Comparison of ENCODE assay signal across 25 cellular contexts in the genomic region with DNA sequence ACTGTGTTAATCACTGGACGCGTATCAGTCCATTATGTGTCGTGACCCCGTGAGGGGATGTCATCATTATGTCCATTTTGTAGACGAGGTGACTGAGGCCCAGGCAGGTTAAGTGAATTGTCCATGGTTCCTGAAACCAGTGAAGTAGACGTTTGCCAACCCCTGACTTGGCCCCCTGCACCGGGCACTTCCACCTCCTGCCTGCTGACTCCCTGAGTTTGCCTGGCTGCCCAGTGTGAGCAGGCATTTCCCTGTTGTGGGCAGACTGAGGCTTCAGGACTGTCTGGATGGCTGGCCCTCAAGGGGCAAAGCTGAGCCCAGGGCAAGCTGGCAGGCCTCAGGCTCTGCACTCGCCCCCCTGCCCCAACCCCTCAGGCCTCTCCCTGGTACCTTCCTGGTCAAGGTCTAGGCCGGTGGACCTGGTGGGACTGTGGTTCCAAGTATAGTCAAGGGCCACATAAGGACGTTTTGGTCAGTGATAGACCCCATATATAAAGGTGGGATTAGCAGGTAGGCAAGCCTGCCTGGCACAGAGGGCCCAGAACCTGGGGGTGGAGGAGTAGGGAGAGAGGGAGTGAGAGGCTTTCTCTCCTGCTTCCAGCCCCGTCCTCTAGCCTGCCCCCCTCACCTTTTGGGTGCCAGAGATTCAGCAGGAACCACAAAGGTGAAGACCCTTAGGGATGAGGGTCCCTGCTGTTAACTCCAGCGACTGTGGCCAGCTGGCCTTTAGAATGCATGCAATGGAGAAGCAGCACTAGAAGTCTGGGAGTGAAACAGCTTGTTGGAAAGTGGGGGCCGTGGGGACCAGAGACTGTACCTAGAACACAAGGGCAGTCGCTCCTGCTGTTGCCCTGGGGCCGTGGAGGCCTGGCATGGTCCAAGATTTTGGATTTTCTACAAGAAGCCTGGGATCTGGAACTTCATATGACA. TPM values are rescaled to one million over a fixed set of nuclear protein-coding genes. Genes with fewer than 3 reads are reported as not detected.
DNase-seq lines count a peak whose midpoint lies in the region; ATAC-seq and TF ChIP-seq lines count a peak whose summit lies in the region.
"Had no signal": no experiment of that assay in that cellular context is flagged by ENCODE, and none has a peak within 500 bp of the region (broad histone marks: within the 10 kb centered on the region; RNA-seq: fewer than 3 reads in every experiment).

No MANE protein-coding gene starts in this region.

- H4K8ac ChIP-seq in neuronal stem cell (ENCODE audit: low read depth, low read length) = no peak overlapping the region

- no peak for TF ChIP-seq POLR2A in heart left ventricle (IDR thresholded peaks at IDR 0.05)
- TF ChIP-seq POLR2A in vagina (IDR thresholded peaks at IDR 0.05) = no peak

- H3K9ac ChIP-seq in neuronal stem cell (ENCODE audit: low read depth, low read length, poor library complexity) (no peak overlapping the region), PC-3 (ENCODE audit: low read length) (no peak overlapping the region)

- H3K4ac ChIP-seq in neuronal stem cell (ENCODE audit: low read length) = no peak overlapping the region

- H3K9me3 ChIP-seq in heart left ventricle (no peaks in the 10 kb centered on the region), neuronal stem cell (replicated peaks in 1 of 2; ENCODE audit: control insufficient read depth in 2 of 2, insufficient read depth in 1 of 2, low read depth in 1 of 2, low read length in 2 of 2) (no peaks in the 10 kb centered on the region), vagina (no peaks in the 10 kb centered on the region), PC-3 (ENCODE audit: low read length) (no peaks in the 10 kb centered on the region)

- H2AFZ ChIP-seq in neuronal stem cell (ENCODE audit: low read length) = no peak overlapping the region
- no peak overlapping the region for H2AFZ ChIP-seq in PC-3 (ENCODE audit: low read length)
- H2AFZ ChIP-seq: GM23338 had no signal

- H3K14ac ChIP-seq in neuronal stem cell (ENCODE audit: low read length) = no peak overlapping the region

- H3K36me3 ChIP-seq in heart left ventricle (peaks cover 0 to 9% (median 0%) of the 10 kb centered on the region in 9 donors), neuronal stem cell (replicated peaks in 1 of 2; ENCODE audit: control insufficient read depth in 2 of 2, insufficient read depth in 2 of 2, low read length in 2 of 2) (no peaks in the 10 kb centered on the region), vagina (no peaks in the 10 kb centered on the region), PC-3 (ENCODE audit: low read depth, low read length) (no peaks in the 10 kb centered on the region)

- H2BK120ac ChIP-seq in neuronal stem cell (ENCODE audit: low read depth, low read length) = no peak overlapping the region

- CTCF ChIA-PET in PC-3 (lab: Charles Lee) = no interaction called here

- intact Hi-C loops in Right ventricle myocardium inferior (cut with DNase I) = no loop called here
- intact Hi-C loops in heart left ventricle (cut with DNase I) = no loop called here
- intact Hi-C loops in vagina (cut with DNase I) = no loop called here
- intact Hi-C loops in PC-3 (cut with micrococcal nuclease) = no loop called here

- no peaks in the 10 kb centered on the region for H3F3A ChIP-seq in PC-3 (ENCODE audit: low read length, unreplicated experiment)

- H4K91ac ChIP-seq in neuronal stem cell (ENCODE audit: low read depth, low read length, poor library complexity) = no peak overlapping the region

- POLR2A ChIA-PET in PC-3 (lab: Charles Lee; ENCODE audit: unreplicated experiment) = no interaction called here

- no peaks in the 10 kb centered on the region for H4K20me1 ChIP-seq in PC-3 (ENCODE audit: low read length)

- peaks cover 0 to 22% (median 1%) of the 10 kb centered on the region in 12 donors for H3K4me1 ChIP-seq in heart left ventricle
- peaks cover 0 to 4% of the 10 kb centered on the region in 2 donors for H3K4me1 ChIP-seq in neuronal stem cell (ENCODE audit: control insufficient read depth in 2 of 2, insufficient read depth in 1 of 2, low read depth in 1 of 2, low read length in 2 of 2)
- peaks cover 49% of the 10 kb centered on the region for H3K4me1 ChIP-seq in vagina
- no peaks in the 10 kb centered on the region for H3K4me1 ChIP-seq in PC-3 (ENCODE audit: insufficient read depth, low read length)

- peak overlapping the region; percentile 41 for H3K18ac ChIP-seq in neuronal stem cell (ENCODE audit: low read length)

- no peaks in the 10 kb centered on the region for H3K9me3 Mint-ChIP-seq in immature natural killer cell
- H3K9me3 Mint-ChIP-seq: CD8-positive, alpha-beta memory T cell; GM23338 had no signal

- H3K4me2 ChIP-seq in neuronal stem cell (ENCODE audit: insufficient read depth, low read length, poor library complexity, severe bottlenecking) (no peak overlapping the region), PC-3 (ENCODE audit: low read length) (no peak overlapping the region)
- H3K4me2 ChIP-seq: GM23338 had no signal

- H2AK5ac ChIP-seq in neuronal stem cell (ENCODE audit: low read depth, low read length) = no peak overlapping the region

- no peak overlapping the region for H3K4me3 Mint-ChIP-seq in immature natural killer cell
- H3K4me3 Mint-ChIP-seq: B cell; CD8-positive, alpha-beta memory T cell; GM23338 had no signal

- H3K27ac ChIP-seq in heart left ventricle (peak overlapping the region in 1 of 12 donors; percentile 34), VCaP (peak overlapping the region; percentile 99; the same call in 1 of the 2 replicates), neuronal stem cell (replicated peaks; ENCODE audit: low read length) (no peak overlapping the region), vagina (peak overlapping the region; percentile 68), PC-3 (ENCODE audit: low read length) (no peak overlapping the region)
- H3K27ac ChIP-seq: 22Rv1, C4-2B had no signal

- no TSS peak for BruUV-seq in PC-3 (replicated peaks; lab: Mats Ljungman, UMichigan)

- H3K27ac Mint-ChIP-seq in immature natural killer cell = peak overlapping the region in 1 of 6 donors; percentile 45
- H3K27ac Mint-ChIP-seq: B cell; CD8-positive, alpha-beta memory T cell; GM23338 had no signal

- peaks cover 0 to 4% (median 0%) of the 10 kb centered on the region in 3 donors for H3K27me3 Mint-ChIP-seq in immature natural killer cell (ENCODE audit: low read depth in 3 of 3)
- H3K27me3 Mint-ChIP-seq: B cell had no signal

- peaks cover 2% of the 10 kb centered on the region for H3K79me1 ChIP-seq in neuronal stem cell (ENCODE audit: low read depth, low read length)

- H2BK5ac ChIP-seq in neuronal stem cell (ENCODE audit: low read length) = no peak overlapping the region

- 86 to 90% (median 89%) methylated on average over 14 to 15 of the region's 15 CpGs for WGBS in heart left ventricle, 4 donors
- no CpG with 5 or more reads among the region's 15 CpGs for WGBS in neuronal stem cell (ENCODE audit: extremely low coverage in 2 of 2, insufficient read length in 2 of 2, insufficient replicate concordance in 1 of 2), 2 donors

- H3K27me3 ChIP-seq in heart left ventricle = no peaks in the 10 kb centered on the region
- no peaks in the 10 kb centered on the region for H3K27me3 ChIP-seq in neuronal stem cell (ENCODE audit: control insufficient read depth in 3 of 3, insufficient read depth in 3 of 3, low read depth in 1 of 3, low read length in 3 of 3)
- H3K27me3 ChIP-seq in vagina = no peaks in the 10 kb centered on the region
- no peaks in the 10 kb centered on the region for H3K27me3 ChIP-seq in PC-3 (ENCODE audit: low read length)

- H3K36me3 Mint-ChIP-seq in immature natural killer cell = no peaks in the 10 kb centered on the region
- H3K36me3 Mint-ChIP-seq: CD8-positive, alpha-beta memory T cell had no signal

- H3K9me2 ChIP-seq in PC-3 (replicated peaks; ENCODE audit: low read length) = no peaks in the 10 kb centered on the region

- no peaks in the 10 kb centered on the region for H3K79me2 ChIP-seq in PC-3 (ENCODE audit: low read length)

- H2BK15ac ChIP-seq in neuronal stem cell (ENCODE audit: low read length) = no peak overlapping the region

- no peak for TF ChIP-seq CTCF in heart left ventricle (IDR thresholded peaks at IDR 0.05)
- no peak for TF ChIP-seq CTCF in VCaP (conservative IDR thresholded peaks at IDR 0.05)
- TF ChIP-seq CTCF in vagina (IDR thresholded peaks at IDR 0.05) = no peak
- no peak for TF ChIP-seq CTCF in PC-3 (conservative IDR thresholded peaks at IDR 0.05; ENCODE audit: low read depth, low read length)

- ATAC-seq in Right ventricle myocardium inferior = peak; percentile 3
- no peak for ATAC-seq in heart left ventricle
- no peak for ATAC-seq in PC-3
- ATAC-seq: GM12878, GM23338 had no signal

- no peak overlapping the region for H2BK12ac ChIP-seq in neuronal stem cell (ENCODE audit: low read length)

- H3K4me3 ChIP-seq in heart left ventricle (no peak overlapping the region), neuronal stem cell (ENCODE audit: low read length in 2 of 2) (no peak overlapping the region), vagina (no peak overlapping the region), PC-3 (ENCODE audit: low read length) (no peak overlapping the region)
- H3K4me3 ChIP-seq: GM12878, GM23338, K562 had no signal

- DNase-seq in Right ventricle myocardium inferior (ENCODE audit: missing footprints) (no peak), heart left ventricle (no peak), neuronal stem cell (ENCODE audit: low spot score) (no peak), vagina (ENCODE audit: extremely low spot score in 2 of 2) (no peak), PC-3 (no peak), immature natural killer cell (no peak)
- DNase-seq: CD8-positive, alpha-beta memory T cell; DMS 273 treated with DMSO at 0.1 percent for 48 hours; DMS79; EL; GDM1; NCI-H2029; NCI-H446; NCI-H524 treated with DMSO at 0.1 percent for 48 hours; NCI-H774; SHP77 had no signal

- H3K4me1 Mint-ChIP-seq in immature natural killer cell = peaks cover 4 to 6% of the 10 kb centered on the region in 2 donors
- H3K4me1 Mint-ChIP-seq: B cell; CD8-positive, alpha-beta memory T cell had no signal

- H3K23ac ChIP-seq in neuronal stem cell (ENCODE audit: low read depth, low read length, poor library complexity) = no peak overlapping the region

RNA-seq across cellular contexts. Expression of gene FBLN2, which starts 34.6 kb away (rescaled TPM):
- total RNA-seq in Right ventricle myocardium inferior (81.1 TPM), heart left ventricle (100 to 1,000 TPM in 2 of 9 donors, 10 to 100 TPM in 7; 31.3 to 118 (median 47.8) TPM), vagina (94.3 TPM), PC-3 (2014; rRNA removed) (0.11 and 2.1 TPM in 2 replicates)
- polyA plus RNA-seq in heart left ventricle (10 to 100 TPM; 16.5 to 42.7 TPM), immature natural killer cell (1 to 10 TPM; 1.8 to 2.5 (median 2.2) TPM)
- 12.1 TPM for polyA plus RNA-seq in neuronal stem cell (2013, experiment 1 of 2)
- 12.3 TPM for polyA plus RNA-seq in neuronal stem cell (2013, experiment 2 of 2)
- total RNA-seq: HepG2, MCF 10A had no signal
- polyA plus RNA-seq: HepG2 had no signal

Comparison
In these comparisons a context has a peak if more than half of its experiments do, and no peak if none do; other contexts are left out.
1. H3K27ac ChIP-seq: peak in VCaP (single experiment) and vagina (single experiment); none in neuronal stem cell (single experiment) and PC-3 (single experiment).
2. RNA of gene FBLN2, which starts 34.6 kb away (total RNA-seq): 94.3 TPM in vagina (single experiment), 81.1 TPM in Right ventricle myocardium inferior (single experiment) and 31.3 to 118 TPM in heart left ventricle; 0.11 to 2.1 TPM in PC-3; every median in the first group is over 10 times any median in the second.